In the genomic region with DNA sequence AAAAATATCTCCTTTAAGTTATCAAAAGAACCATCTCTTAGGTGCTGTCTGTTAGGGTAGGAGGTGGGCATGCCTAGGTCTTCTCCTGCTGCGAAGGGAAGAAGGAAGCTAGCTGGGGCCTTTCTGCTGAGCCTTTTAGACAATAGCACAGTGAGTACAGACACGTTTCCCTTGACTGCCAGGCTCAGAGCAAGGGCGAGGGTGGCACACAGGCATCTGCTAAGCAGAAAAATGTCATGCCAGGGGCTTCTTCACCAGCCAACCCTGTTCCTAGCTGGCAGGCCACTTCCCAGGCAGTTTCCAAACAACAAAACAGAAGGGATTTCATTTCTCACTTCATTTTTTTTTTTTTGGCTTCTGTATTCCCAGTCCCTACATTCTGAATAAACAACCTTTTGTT, we compare ENCODE assay signal across 11 cellular contexts.
DNase-seq lines count a peak whose midpoint lies in the region; ATAC-seq and TF ChIP-seq lines count a peak whose summit lies in the region.
"Had no signal": no experiment of that assay in that cellular context is flagged by ENCODE, and none has a peak within 500 bp of the region (broad histone marks: within the 10 kb centered on the region; RNA-seq: fewer than 3 reads in every experiment).

No MANE protein-coding gene starts in this region.

- H3K27me3 ChIP-seq in endodermal cell (ENCODE audit: control insufficient read depth, insufficient read depth, low read length, poor library complexity, severe bottlenecking) (peaks cover 23% of the 10 kb centered on the region), upper lobe of right lung (no peaks in the 10 kb centered on the region)

- no peaks in the 10 kb centered on the region for H3K36me3 Mint-ChIP-seq in activated naive CD4-positive, alpha-beta T cell treated with anti-CD3 and anti-CD28 coated beads, Interleukin-2, amount 10 ng/mL, durations not matched to agents 7 days and 5 days
- H3K36me3 Mint-ChIP-seq in endodermal cell (ENCODE audit: low read depth): no peaks in the 10 kb centered on the region
- no peaks in the 10 kb centered on the region for H3K36me3 Mint-ChIP-seq in nephron (ENCODE audit: low read depth)

- no peaks in the 10 kb centered on the region for H3K9me3 Mint-ChIP-seq in activated naive CD4-positive, alpha-beta T cell treated with anti-CD3 and anti-CD28 coated beads, Interleukin-2, amount 10 ng/mL, durations not matched to agents 7 days and 5 days
- no peaks in the 10 kb centered on the region for H3K9me3 Mint-ChIP-seq in endodermal cell
- no peaks in the 10 kb centered on the region for H3K9me3 Mint-ChIP-seq in nephron

- H3K4me3 ChIP-seq in endodermal cell (ENCODE audit: low read length): no peak overlapping the region
- H3K4me3 ChIP-seq in upper lobe of right lung: peak overlapping the region; percentile 43

- WGBS in endodermal cell (ENCODE audit: insufficient coverage in 1 of 2, insufficient read length in 1 of 2), 2 experiments: 85 to 93% methylated on average over 2 to 3 of the region's 3 CpGs

- H3K4me1 Mint-ChIP-seq in activated naive CD4-positive, alpha-beta T cell treated with anti-CD3 and anti-CD28 coated beads, Interleukin-2, amount 10 ng/mL, durations not matched to agents 7 days and 5 days: peaks cover 32% of the 10 kb centered on the region
- H3K4me1 Mint-ChIP-seq in endodermal cell: peaks cover 37% of the 10 kb centered on the region
- peaks cover 52% of the 10 kb centered on the region for H3K4me1 Mint-ChIP-seq in nephron

- no peak for DNase-seq in activated naive CD4-positive, alpha-beta T cell treated with anti-CD3 and anti-CD28 coated beads, Interleukin-2, amount 10 ng/mL, durations not matched to agents 7 days and 5 days
- DNase-seq in activated naive CD4-positive, alpha-beta T cell treated with anti-CD3 and anti-CD28 coated beads, Interleukin-2, amount 50 U/mL, for 16 hours: no peak
- DNase-seq in endodermal cell (no peak), upper lobe of right lung (no peak), GM13977 (ENCODE audit: low spot score) (no peak), NCI-H1930 (lab: John Stamatoyannopoulos, UW) (no peak)
- DNase-seq: AML-193, NCI-H2081 treated with DMSO at 0.1 percent for 48 hours, T1000 had no signal

- CTCF ChIA-PET in activated naive CD4-positive, alpha-beta T cell treated with anti-CD3 and anti-CD28 coated beads, Interleukin-2, amount 10 ng/mL, durations not matched to agents 7 days and 5 days (lab: Charles Lee): no interaction called here

- H3K36me3 ChIP-seq in endodermal cell (ENCODE audit: control insufficient read depth, insufficient read depth, low read length): no peaks in the 10 kb centered on the region
- H3K36me3 ChIP-seq in upper lobe of right lung: no peaks in the 10 kb centered on the region

- intact Hi-C loops in upper lobe of right lung (cut with DNase I): no loop called here

- H3K27ac Mint-ChIP-seq in activated naive CD4-positive, alpha-beta T cell treated with anti-CD3 and anti-CD28 coated beads, Interleukin-2, amount 10 ng/mL, durations not matched to agents 7 days and 5 days: peak overlapping the region; percentile 55
- H3K27ac Mint-ChIP-seq in endodermal cell (peak overlapping the region; percentile 77), nephron (peak overlapping the region; percentile 96 to 100 (median 97))

- peaks cover 27% of the 10 kb centered on the region for H3K27me3 Mint-ChIP-seq in activated naive CD4-positive, alpha-beta T cell treated with anti-CD3 and anti-CD28 coated beads, Interleukin-2, amount 10 ng/mL, durations not matched to agents 7 days and 5 days
- H3K27me3 Mint-ChIP-seq in endodermal cell (ENCODE audit: insufficient read depth) (peaks cover 9% of the 10 kb centered on the region), nephron (ENCODE audit: low read depth) (no peaks in the 10 kb centered on the region)

- no peak overlapping the region for H3K27ac ChIP-seq in endodermal cell (ENCODE audit: low read depth, low read length)
- H3K27ac ChIP-seq in upper lobe of right lung: peak overlapping the region; percentile 80

- TF ChIP-seq CTCF in endodermal cell (conservative IDR thresholded peaks at IDR 0.05) (no peak), nephron (IDR thresholded peaks at IDR 0.05; ENCODE audit: unreplicated experiment in 3 of 3) (no peak), upper lobe of right lung (IDR thresholded peaks at IDR 0.05) (no peak), GM13977 (IDR thresholded peaks at IDR 0.05; ENCODE audit: extremely low read depth, insufficient read depth, missing control alignments) (no peak)

- peak overlapping the region; percentile 43 for H3K4me3 Mint-ChIP-seq in activated naive CD4-positive, alpha-beta T cell treated with anti-CD3 and anti-CD28 coated beads, Interleukin-2, amount 10 ng/mL, durations not matched to agents 7 days and 5 days
- no peak overlapping the region for H3K4me3 Mint-ChIP-seq in endodermal cell
- H3K4me3 Mint-ChIP-seq in nephron: peak overlapping the region; percentile 91 to 96 (median 94)

- no peaks in the 10 kb centered on the region for H3K9me3 ChIP-seq in endodermal cell (ENCODE audit: control insufficient read depth, low read length)
- no peaks in the 10 kb centered on the region for H3K9me3 ChIP-seq in upper lobe of right lung

- ATAC-seq in upper lobe of right lung (no peak), GM21529 (IDR thresholded peaks at IDR 0.05; ENCODE audit: unreplicated experiment) (no peak)

- in situ Hi-C loops in GM13977 (cut with MboI; ENCODE audit: low pct_unique_long_range_greater_than_20kb, low sequenced_read_pairs, unreplicated experiment): no loop called here

- peaks cover 4% of the 10 kb centered on the region for H3K4me1 ChIP-seq in endodermal cell (ENCODE audit: control insufficient read depth, insufficient read depth, low read length)
- H3K4me1 ChIP-seq in upper lobe of right lung: peaks cover 15% of the 10 kb centered on the region

- no peak overlapping the region for H3K9ac ChIP-seq in endodermal cell (ENCODE audit: extremely low read depth, low read length, poor library complexity, severe bottlenecking)
